Comparison of ENCODE assay signal across 1 cellular context in the genomic region with DNA sequence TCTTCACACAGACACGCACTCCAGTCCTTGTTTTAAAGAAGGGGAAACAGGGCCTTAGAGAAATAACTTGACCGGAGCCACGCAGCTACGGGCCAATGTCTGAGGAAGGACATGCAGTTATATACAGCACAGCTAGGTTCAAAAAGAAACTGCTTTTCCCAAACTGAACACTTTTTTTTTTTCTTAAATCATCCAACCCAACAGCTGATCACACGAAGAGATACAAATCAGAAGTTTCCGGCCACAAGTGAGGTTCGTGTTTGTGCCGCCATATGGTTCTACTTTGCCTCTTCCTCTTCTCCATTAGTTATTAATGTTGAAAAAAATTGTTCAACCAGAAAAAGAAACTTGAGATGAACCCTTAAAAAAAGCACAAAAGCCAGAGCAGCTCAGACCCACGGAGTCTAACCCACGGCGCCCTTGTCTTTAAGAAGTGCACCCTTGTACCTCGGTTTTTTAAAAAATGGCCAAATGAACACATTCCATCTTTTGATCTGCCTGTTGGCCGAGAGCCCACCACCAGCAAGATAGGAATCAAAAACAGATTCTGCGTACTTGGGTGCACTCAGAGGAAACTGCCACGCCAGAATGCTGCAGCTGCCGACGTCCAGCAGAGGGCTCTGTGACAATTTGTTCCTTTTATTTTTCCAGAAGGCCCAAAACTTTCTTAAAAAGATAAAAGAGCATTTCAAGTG.
A peak's percentile ranks its signal among the peaks of the same experiment; 100 is the strongest.
TF ChIP-seq lines count a peak whose summit lies in the region.

No MANE protein-coding gene starts in this region.

TF ChIP-seq in GM12878, 131 proteins besides CTCF, POLR2A, EP300 and RAD21 (continued from another document and continues in another):
- TF ChIP-seq KAT2A (conservative IDR thresholded peaks at IDR 0.05; ENCODE audit: control insufficient read depth, low read depth, low read length) = no peak
- TF ChIP-seq LARP7 (IDR thresholded peaks at IDR 0.05) = no peak
- TF ChIP-seq, protein P1, sequence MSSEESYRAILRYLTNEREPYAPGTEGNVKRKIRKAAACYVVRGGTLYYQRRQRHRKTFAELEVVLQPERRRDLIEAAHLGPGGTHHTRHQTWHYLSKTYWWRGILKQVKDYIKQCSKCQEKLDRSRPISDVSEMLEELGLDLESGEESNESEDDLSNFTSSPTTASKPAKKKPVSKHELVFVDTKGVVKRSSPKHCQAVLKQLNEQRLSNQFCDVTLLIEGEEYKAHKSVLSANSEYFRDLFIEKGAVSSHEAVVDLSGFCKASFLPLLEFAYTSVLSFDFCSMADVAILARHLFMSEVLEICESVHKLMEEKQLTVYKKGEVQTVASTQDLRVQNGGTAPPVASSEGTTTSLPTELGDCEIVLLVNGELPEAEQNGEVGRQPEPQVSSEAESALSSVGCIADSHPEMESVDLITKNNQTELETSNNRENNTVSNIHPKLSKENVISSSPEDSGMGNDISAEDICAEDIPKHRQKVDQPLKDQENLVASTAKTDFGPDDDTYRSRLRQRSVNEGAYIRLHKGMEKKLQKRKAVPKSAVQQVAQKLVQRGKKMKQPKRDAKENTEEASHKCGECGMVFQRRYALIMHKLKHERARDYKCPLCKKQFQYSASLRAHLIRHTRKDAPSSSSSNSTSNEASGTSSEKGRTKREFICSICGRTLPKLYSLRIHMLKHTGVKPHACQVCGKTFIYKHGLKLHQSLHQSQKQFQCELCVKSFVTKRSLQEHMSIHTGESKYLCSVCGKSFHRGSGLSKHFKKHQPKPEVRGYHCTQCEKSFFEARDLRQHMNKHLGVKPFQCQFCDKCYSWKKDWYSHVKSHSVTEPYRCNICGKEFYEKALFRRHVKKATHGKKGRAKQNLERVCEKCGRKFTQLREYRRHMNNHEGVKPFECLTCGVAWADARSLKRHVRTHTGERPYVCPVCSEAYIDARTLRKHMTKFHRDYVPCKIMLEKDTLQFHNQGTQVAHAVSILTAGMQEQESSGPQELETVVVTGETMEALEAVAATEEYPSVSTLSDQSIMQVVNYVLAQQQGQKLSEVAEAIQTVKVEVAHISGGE (CRISPR knock-in tag; IDR thresholded peaks at IDR 0.05) = no peak
- TF ChIP-seq ATF7 (IDR thresholded peaks at IDR 0.05; ENCODE audit: low read depth) = 0 out of 2 replicates have a peak, but pooled peaks have one; percentile 8
- TF ChIP-seq RFX5 (IDR thresholded peaks at IDR 0.05; ENCODE audit: low read depth, low read length) = no peak
- no peak for TF ChIP-seq SREBF2 (IDR thresholded peaks at IDR 0.05; ENCODE audit: low read length)
- no peak for TF ChIP-seq SMAD1 (IDR thresholded peaks at IDR 0.05; ENCODE audit: low read depth, partially characterized antibody)
- no peak for TF ChIP-seq WRNIP1 (IDR thresholded peaks at IDR 0.05; ENCODE audit: borderline replicate concordance, low read depth, low read length)
- TF ChIP-seq HDGF (IDR thresholded peaks at IDR 0.05) = no peak
- TF ChIP-seq PAX8 (IDR thresholded peaks at IDR 0.05) = no peak
- no peak for TF ChIP-seq RB1 (IDR thresholded peaks at IDR 0.05; ENCODE audit: borderline replicate concordance)
- TF ChIP-seq JUNB (IDR thresholded peaks at IDR 0.05) = no peak
- TF ChIP-seq, protein P2, sequence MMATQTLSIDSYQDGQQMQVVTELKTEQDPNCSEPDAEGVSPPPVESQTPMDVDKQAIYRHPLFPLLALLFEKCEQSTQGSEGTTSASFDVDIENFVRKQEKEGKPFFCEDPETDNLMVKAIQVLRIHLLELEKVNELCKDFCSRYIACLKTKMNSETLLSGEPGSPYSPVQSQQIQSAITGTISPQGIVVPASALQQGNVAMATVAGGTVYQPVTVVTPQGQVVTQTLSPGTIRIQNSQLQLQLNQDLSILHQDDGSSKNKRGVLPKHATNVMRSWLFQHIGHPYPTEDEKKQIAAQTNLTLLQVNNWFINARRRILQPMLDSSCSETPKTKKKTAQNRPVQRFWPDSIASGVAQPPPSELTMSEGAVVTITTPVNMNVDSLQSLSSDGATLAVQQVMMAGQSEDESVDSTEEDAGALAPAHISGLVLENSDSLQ (IDR thresholded peaks at IDR 0.05) = no peak
- no peak for TF ChIP-seq HDAC2 (IDR thresholded peaks at IDR 0.05)
- no peak for TF ChIP-seq SREBF1 (IDR thresholded peaks at IDR 0.05; ENCODE audit: low read length)
- no peak for TF ChIP-seq POLR2AphosphoS2 (IDR thresholded peaks at IDR 0.05; ENCODE audit: low read depth, low read length)
- TF ChIP-seq CBX5 (IDR thresholded peaks at IDR 0.05; ENCODE audit: low read depth) = no peak
- TF ChIP-seq, protein P3, sequence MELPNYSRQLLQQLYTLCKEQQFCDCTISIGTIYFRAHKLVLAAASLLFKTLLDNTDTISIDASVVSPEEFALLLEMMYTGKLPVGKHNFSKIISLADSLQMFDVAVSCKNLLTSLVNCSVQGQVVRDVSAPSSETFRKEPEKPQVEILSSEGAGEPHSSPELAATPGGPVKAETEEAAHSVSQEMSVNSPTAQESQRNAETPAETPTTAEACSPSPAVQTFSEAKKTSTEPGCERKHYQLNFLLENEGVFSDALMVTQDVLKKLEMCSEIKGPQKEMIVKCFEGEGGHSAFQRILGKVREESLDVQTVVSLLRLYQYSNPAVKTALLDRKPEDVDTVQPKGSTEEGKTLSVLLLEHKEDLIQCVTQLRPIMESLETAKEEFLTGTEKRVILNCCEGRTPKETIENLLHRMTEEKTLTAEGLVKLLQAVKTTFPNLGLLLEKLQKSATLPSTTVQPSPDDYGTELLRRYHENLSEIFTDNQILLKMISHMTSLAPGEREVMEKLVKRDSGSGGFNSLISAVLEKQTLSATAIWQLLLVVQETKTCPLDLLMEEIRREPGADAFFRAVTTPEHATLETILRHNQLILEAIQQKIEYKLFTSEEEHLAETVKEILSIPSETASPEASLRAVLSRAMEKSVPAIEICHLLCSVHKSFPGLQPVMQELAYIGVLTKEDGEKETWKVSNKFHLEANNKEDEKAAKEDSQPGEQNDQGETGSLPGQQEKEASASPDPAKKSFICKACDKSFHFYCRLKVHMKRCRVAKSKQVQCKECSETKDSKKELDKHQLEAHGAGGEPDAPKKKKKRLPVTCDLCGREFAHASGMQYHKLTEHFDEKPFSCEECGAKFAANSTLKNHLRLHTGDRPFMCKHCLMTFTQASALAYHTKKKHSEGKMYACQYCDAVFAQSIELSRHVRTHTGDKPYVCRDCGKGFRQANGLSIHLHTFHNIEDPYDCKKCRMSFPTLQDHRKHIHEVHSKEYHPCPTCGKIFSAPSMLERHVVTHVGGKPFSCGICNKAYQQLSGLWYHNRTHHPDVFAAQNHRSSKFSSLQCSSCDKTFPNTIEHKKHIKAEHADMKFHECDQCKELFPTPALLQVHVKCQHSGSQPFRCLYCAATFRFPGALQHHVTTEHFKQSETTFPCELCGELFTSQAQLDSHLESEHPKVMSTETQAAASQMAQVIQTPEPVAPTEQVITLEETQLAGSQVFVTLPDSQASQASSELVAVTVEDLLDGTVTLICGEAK (IDR thresholded peaks at IDR 0.05; ENCODE audit: borderline replicate concordance) = no peak
- no peak for TF ChIP-seq TCF3 (IDR thresholded peaks at IDR 0.05; ENCODE audit: borderline replicate concordance, insufficient read depth, low read depth, low read length)
- TF ChIP-seq CBX3 (IDR thresholded peaks at IDR 0.05; ENCODE audit: borderline replicate concordance, low read depth) = no peak
- TF ChIP-seq MYB (IDR thresholded peaks at IDR 0.05; ENCODE audit: borderline replicate concordance, low read depth, low read length) = no peak
- TF ChIP-seq KLF5 (IDR thresholded peaks at IDR 0.05; ENCODE audit: partially characterized antibody) = no peak
- TF ChIP-seq ZNF274 (IDR thresholded peaks at IDR 0.05; ENCODE audit: insufficient read depth, insufficient read length) = no peak
- TF ChIP-seq, protein P4, sequence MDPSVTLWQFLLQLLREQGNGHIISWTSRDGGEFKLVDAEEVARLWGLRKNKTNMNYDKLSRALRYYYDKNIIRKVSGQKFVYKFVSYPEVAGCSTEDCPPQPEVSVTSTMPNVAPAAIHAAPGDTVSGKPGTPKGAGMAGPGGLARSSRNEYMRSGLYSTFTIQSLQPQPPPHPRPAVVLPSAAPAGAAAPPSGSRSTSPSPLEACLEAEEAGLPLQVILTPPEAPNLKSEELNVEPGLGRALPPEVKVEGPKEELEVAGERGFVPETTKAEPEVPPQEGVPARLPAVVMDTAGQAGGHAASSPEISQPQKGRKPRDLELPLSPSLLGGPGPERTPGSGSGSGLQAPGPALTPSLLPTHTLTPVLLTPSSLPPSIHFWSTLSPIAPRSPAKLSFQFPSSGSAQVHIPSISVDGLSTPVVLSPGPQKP (IDR thresholded peaks at IDR 0.05; ENCODE audit: low read depth, low read length) = no peak
- TF ChIP-seq TCF7 (IDR thresholded peaks at IDR 0.05; ENCODE audit: borderline replicate concordance) = no peak
- TF ChIP-seq, protein P5, sequence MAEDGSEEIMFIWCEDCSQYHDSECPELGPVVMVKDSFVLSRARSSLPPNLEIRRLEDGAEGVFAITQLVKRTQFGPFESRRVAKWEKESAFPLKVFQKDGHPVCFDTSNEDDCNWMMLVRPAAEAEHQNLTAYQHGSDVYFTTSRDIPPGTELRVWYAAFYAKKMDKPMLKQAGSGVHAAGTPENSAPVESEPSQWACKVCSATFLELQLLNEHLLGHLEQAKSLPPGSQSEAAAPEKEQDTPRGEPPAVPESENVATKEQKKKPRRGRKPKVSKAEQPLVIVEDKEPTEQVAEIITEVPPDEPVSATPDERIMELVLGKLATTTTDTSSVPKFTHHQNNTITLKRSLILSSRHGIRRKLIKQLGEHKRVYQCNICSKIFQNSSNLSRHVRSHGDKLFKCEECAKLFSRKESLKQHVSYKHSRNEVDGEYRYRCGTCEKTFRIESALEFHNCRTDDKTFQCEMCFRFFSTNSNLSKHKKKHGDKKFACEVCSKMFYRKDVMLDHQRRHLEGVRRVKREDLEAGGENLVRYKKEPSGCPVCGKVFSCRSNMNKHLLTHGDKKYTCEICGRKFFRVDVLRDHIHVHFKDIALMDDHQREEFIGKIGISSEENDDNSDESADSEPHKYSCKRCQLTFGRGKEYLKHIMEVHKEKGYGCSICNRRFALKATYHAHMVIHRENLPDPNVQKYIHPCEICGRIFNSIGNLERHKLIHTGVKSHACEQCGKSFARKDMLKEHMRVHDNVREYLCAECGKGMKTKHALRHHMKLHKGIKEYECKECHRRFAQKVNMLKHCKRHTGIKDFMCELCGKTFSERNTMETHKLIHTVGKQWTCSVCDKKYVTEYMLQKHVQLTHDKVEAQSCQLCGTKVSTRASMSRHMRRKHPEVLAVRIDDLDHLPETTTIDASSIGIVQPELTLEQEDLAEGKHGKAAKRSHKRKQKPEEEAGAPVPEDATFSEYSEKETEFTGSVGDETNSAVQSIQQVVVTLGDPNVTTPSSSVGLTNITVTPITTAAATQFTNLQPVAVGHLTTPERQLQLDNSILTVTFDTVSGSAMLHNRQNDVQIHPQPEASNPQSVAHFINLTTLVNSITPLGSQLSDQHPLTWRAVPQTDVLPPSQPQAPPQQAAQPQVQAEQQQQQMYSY (CRISPR knock-in tag; IDR thresholded peaks at IDR 0.05) = no peak
- TF ChIP-seq, protein P6, sequence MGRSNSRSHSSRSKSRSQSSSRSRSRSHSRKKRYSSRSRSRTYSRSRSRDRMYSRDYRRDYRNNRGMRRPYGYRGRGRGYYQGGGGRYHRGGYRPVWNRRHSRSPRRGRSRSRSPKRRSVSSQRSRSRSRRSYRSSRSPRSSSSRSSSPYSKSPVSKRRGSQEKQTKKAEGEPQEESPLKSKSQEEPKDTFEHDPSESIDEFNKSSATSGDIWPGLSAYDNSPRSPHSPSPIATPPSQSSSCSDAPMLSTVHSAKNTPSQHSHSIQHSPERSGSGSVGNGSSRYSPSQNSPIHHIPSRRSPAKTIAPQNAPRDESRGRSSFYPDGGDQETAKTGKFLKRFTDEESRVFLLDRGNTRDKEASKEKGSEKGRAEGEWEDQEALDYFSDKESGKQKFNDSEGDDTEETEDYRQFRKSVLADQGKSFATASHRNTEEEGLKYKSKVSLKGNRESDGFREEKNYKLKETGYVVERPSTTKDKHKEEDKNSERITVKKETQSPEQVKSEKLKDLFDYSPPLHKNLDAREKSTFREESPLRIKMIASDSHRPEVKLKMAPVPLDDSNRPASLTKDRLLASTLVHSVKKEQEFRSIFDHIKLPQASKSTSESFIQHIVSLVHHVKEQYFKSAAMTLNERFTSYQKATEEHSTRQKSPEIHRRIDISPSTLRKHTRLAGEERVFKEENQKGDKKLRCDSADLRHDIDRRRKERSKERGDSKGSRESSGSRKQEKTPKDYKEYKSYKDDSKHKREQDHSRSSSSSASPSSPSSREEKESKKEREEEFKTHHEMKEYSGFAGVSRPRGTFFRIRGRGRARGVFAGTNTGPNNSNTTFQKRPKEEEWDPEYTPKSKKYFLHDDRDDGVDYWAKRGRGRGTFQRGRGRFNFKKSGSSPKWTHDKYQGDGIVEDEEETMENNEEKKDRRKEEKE (IDR thresholded peaks at IDR 0.05) = no peak
- no peak for TF ChIP-seq ZNF217 (IDR thresholded peaks at IDR 0.05)
- TF ChIP-seq, protein P7, sequence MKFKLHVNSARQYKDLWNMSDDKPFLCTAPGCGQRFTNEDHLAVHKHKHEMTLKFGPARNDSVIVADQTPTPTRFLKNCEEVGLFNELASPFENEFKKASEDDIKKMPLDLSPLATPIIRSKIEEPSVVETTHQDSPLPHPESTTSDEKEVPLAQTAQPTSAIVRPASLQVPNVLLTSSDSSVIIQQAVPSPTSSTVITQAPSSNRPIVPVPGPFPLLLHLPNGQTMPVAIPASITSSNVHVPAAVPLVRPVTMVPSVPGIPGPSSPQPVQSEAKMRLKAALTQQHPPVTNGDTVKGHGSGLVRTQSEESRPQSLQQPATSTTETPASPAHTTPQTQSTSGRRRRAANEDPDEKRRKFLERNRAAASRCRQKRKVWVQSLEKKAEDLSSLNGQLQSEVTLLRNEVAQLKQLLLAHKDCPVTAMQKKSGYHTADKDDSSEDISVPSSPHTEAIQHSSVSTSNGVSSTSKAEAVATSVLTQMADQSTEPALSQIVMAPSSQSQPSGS (IDR thresholded peaks at IDR 0.05; ENCODE audit: low read length) = no peak
- TF ChIP-seq MTA2 (IDR thresholded peaks at IDR 0.05; ENCODE audit: low read depth) = no peak
- no peak for TF ChIP-seq PAX5 (IDR thresholded peaks at IDR 0.05; ENCODE audit: borderline replicate concordance, low read depth, low read length)
- no peak for TF ChIP-seq EED (IDR thresholded peaks at IDR 0.05; ENCODE audit: low read depth)
- no peak for TF ChIP-seq HCFC1 (IDR thresholded peaks at IDR 0.05; ENCODE audit: low read length)
- TF ChIP-seq NR2F1 (conservative IDR thresholded peaks at IDR 0.05) = no peak
- TF ChIP-seq KDM1A (IDR thresholded peaks at IDR 0.05; ENCODE audit: borderline replicate concordance) = no peak
- TF ChIP-seq SPI1 (IDR thresholded peaks at IDR 0.05; ENCODE audit: borderline replicate concordance, insufficient read depth, low read depth, low read length) = peak; percentile 48; the same call in 1 of the 2 replicates
- no peak for TF ChIP-seq EZH2 (IDR thresholded peaks at IDR 0.05; ENCODE audit: borderline replicate concordance, control insufficient read depth, low read depth, low read length)
- no peak for TF ChIP-seq RAD51 (IDR thresholded peaks at IDR 0.05)
- no peak for TF ChIP-seq NR2C2 (IDR thresholded peaks at IDR 0.05; ENCODE audit: borderline replicate concordance, control insufficient read depth, insufficient read length, low read depth)
- TF ChIP-seq CHD2 (IDR thresholded peaks at IDR 0.05; ENCODE audit: borderline replicate concordance, low read depth, low read length) = peak; percentile 22; the same call in 1 of the 2 replicates
- TF ChIP-seq BACH1 (IDR thresholded peaks at IDR 0.05; ENCODE audit: borderline replicate concordance) = no peak
- TF ChIP-seq TAF1 (IDR thresholded peaks at IDR 0.05; ENCODE audit: borderline replicate concordance, low read depth, low read length) = no peak
- TF ChIP-seq NFYA (IDR thresholded peaks at IDR 0.05; ENCODE audit: borderline replicate concordance, low read depth, low read length) = no peak
